Comparison of ENCODE assay signal across 8 cellular contexts in genomic region chr12:121578230-121579189, GRCh38. TPM values are rescaled to one million over a fixed set of nuclear protein-coding genes. Genes with fewer than 3 reads are reported as not detected.
DNase-seq lines count a peak whose midpoint lies in the region; ATAC-seq and TF ChIP-seq lines count a peak whose summit lies in the region.

No MANE protein-coding gene starts in this region.

- H3K9me3 Mint-ChIP-seq in nephron progenitor cell = no peaks in the 10 kb centered on the region

- H3K79me2 ChIP-seq in GM23248 (ENCODE audit: insufficient read depth) = no peaks in the 10 kb centered on the region

- 17 to 18% methylated on average over 45 to 62 of the region's 77 CpGs for WGBS in GM23248 (ENCODE audit: low coverage in 1 of 2, low lambda C conversion rate in 2 of 2, missing lambda C conversion rate in 2 of 2), 2 experiments
- WGBS in esophagus muscularis mucosa = 26% methylated on average over 15 of the region's 77 CpGs

- peaks cover 15% of the 10 kb centered on the region for H3K36me3 Mint-ChIP-seq in nephron progenitor cell (ENCODE audit: low read depth)

- peak overlapping the region; percentile 86 for H3K4me3 Mint-ChIP-seq in nephron progenitor cell

- H3K36me3 ChIP-seq in GM23248 (ENCODE audit: low read depth) (no peaks in the 10 kb centered on the region), esophagus muscularis mucosa (peaks cover 0 to 20% (median 15%) of the 10 kb centered on the region in 4 donors)

- TF ChIP-seq CTCF in esophagus muscularis mucosa (IDR thresholded peaks at IDR 0.05) (no peak), nephron progenitor cell (IDR thresholded peaks at IDR 0.05) (no peak)

- no peak for ATAC-seq in HG02763 (IDR thresholded peaks at IDR 0.05; ENCODE audit: unreplicated experiment)

- no peaks in the 10 kb centered on the region for H3K9me2 ChIP-seq in GM23248 (ENCODE audit: insufficient read depth)

- H2AFZ ChIP-seq in GM23248 = peak overlapping the region; percentile 85

- in situ Hi-C loops in GM23248 (cut with MboI) = no loop called here

- H3K4me3 ChIP-seq in GM23248 (peak overlapping the region; percentile 80), esophagus muscularis mucosa (peak overlapping the region; percentile 65 to 90 (median 82))

- H4K20me1 ChIP-seq in GM23248 (ENCODE audit: insufficient read depth) = no peaks in the 10 kb centered on the region

- no peaks in the 10 kb centered on the region for H3K27me3 ChIP-seq in GM23248 (replicated peaks; ENCODE audit: insufficient read depth)
- no peaks in the 10 kb centered on the region for H3K27me3 ChIP-seq in esophagus muscularis mucosa

- H3K27ac ChIP-seq in GM23248 = peak overlapping the region; percentile 96
- peak overlapping the region; percentile 84 to 93 (median 90) for H3K27ac ChIP-seq in esophagus muscularis mucosa (replicated peaks in 1 of 4)

- TF ChIP-seq EP300 in esophagus muscularis mucosa (IDR thresholded peaks at IDR 0.05) = no peak

- H3K9me3 ChIP-seq in GM23248 (ENCODE audit: low read depth) = no peaks in the 10 kb centered on the region
- H3K9me3 ChIP-seq in esophagus muscularis mucosa = no peaks in the 10 kb centered on the region

- peaks cover 32% of the 10 kb centered on the region for H3F3A ChIP-seq in GM23248 (ENCODE audit: insufficient read depth)

- H3K27me3 Mint-ChIP-seq in nephron progenitor cell (ENCODE audit: low read depth, poor library complexity) = no peaks in the 10 kb centered on the region

- peak overlapping the region; percentile 88 for H3K9ac ChIP-seq in GM23248

- intact Hi-C loops in esophagus muscularis mucosa (cut with DNase I) = no loop called here

- H3K4me2 ChIP-seq in GM23248 (ENCODE audit: unreplicated experiment) = peak overlapping the region; percentile 96

- DNase-seq in GM23248 (peak; percentile 50), esophagus muscularis mucosa (ENCODE audit: extremely low spot score) (no peak), nephron progenitor cell (peak; percentile 67), amniotic stem cell (lab: John Stamatoyannopoulos, UW) (no peak), inferior parietal cortex (ENCODE audit: extremely low spot score) (no peak)
- DNase-seq in activated CD4-positive, alpha-beta T cell treated with anti-CD3 and anti-CD28 coated beads, Interleukin-2, amount 50 U/mL, for 1 hour = peak; percentile 24
- DNase-seq in stimulated activated CD4-positive, alpha-beta T cell treated with anti-CD3 and anti-CD28 coated beads, Interleukin-2, amount 100 ng/mL, for 48 hours = no peak

- H3K4me1 ChIP-seq in GM23248 (ENCODE audit: insufficient read depth) (peaks cover 44% of the 10 kb centered on the region), esophagus muscularis mucosa (peaks cover 44 to 66% (median 58%) of the 10 kb centered on the region in 4 donors)

- peak overlapping the region; percentile 100 for H3K27ac Mint-ChIP-seq in nephron progenitor cell

- TF ChIP-seq POLR2A in esophagus muscularis mucosa (IDR thresholded peaks at IDR 0.05; ENCODE audit: low read depth) = no peak

- peaks cover 77% of the 10 kb centered on the region for H3K4me1 Mint-ChIP-seq in nephron progenitor cell

RNA-seq across cellular contexts. Expression of gene KDM2B, which starts 2.3 kb away (rescaled TPM):
- 20.1 and 26.3 TPM in 2 replicates for total RNA-seq in GM23248 (2014; rRNA removed; shearing (Covaris generic))
- polyA plus RNA-seq in GM23248 (2016; fragmentation: Nextera tagmentation; extraction: Ambion mirVana) = 8.2 and 10.6 TPM in 2 replicates
- 10 to 100 TPM; 13.6 to 23.5 (median 20.0) TPM for total RNA-seq in esophagus muscularis mucosa

RNA-seq across cellular contexts. Expression of gene ORAI1, which starts 47.8 kb away (rescaled TPM):
- total RNA-seq in GM23248 (2014; rRNA removed; shearing (Covaris generic)) = 4.9 and 7.6 TPM in 2 replicates
- polyA plus RNA-seq in GM23248 (2016; fragmentation: Nextera tagmentation; extraction: Ambion mirVana) = 14.2 and 16.1 TPM in 2 replicates
- 10 to 100 TPM in 2 of 4 donors, 1 to 10 TPM in 2; 7.1 to 17.7 (median 13.5) TPM for total RNA-seq in esophagus muscularis mucosa

Comparison
In these comparisons a context has a peak if more than half of its experiments do, and no peak if none do; other contexts are left out.
1. DNase-seq: peak in GM23248 (single experiment), activated CD4-positive, alpha-beta T cell treated with anti-CD3 and anti-CD28 coated beads, Interleukin-2, amount 50 U/mL, for 1 hour (single experiment) and nephron progenitor cell (single experiment); none in esophagus muscularis mucosa (single experiment), amniotic stem cell (single experiment), inferior parietal cortex (single experiment) and stimulated activated CD4-positive, alpha-beta T cell treated with anti-CD3 and anti-CD28 coated beads, Interleukin-2, amount 100 ng/mL, for 48 hours (0 of 2).